Comparison of ENCODE assay signal across 8 cellular contexts in genomic region chr7:75129641-75130040, GRCh38. TPM values are rescaled to one million over a fixed set of nuclear protein-coding genes. Genes with fewer than 3 reads are reported as not detected.
DNase-seq lines count a peak whose midpoint lies in the region; ATAC-seq and TF ChIP-seq lines count a peak whose summit lies in the region.
"Not testable (repeated sequence)": the region's sequence is repeated elsewhere in the genome, so short reads cannot be mapped to it uniquely, and the experiment has no call there.

No MANE protein-coding gene starts in this region.

- H3K36me3 ChIP-seq in Peyer's patch; aorta (ENCODE audit: control insufficient read depth in 1 of 2, insufficient read depth in 2 of 2, low read length in 1 of 2): not testable (repeated sequence)

- not testable (repeated sequence) for H3K4me3 ChIP-seq in Peyer's patch; aorta (ENCODE audit: low read length in 2 of 2)

- not testable (repeated sequence) for TF ChIP-seq CTCF in Peyer's patch (IDR thresholded peaks at IDR 0.05)

- H3K27me3 Mint-ChIP-seq in naive B cell: not testable (repeated sequence)

- not testable (repeated sequence) for H3K27me3 ChIP-seq in Peyer's patch; aorta (ENCODE audit: control insufficient read depth in 1 of 2, insufficient read depth in 2 of 2, low read length in 1 of 2)

- peak overlapping the region in 1 of 6 donors; percentile 65 for H3K27ac Mint-ChIP-seq in naive B cell

- H3K4me1 Mint-ChIP-seq in naive B cell: not testable (repeated sequence)

- H3K36me3 Mint-ChIP-seq in naive B cell: not testable (repeated sequence)

- H3K9me3 Mint-ChIP-seq in naive B cell: not testable (repeated sequence)

- intact Hi-C loops in Right ventricle myocardium superior (cut with DNase I); aorta (cut with DNase I): not testable (repeated sequence)

- not testable (repeated sequence) for H3K27ac ChIP-seq in Peyer's patch; aorta (ENCODE audit: low read depth in 1 of 2, low read length in 2 of 2)

- DNase-seq in Peyer's patch (peak in 2 of 3 donors; percentile 81 to 84), Right ventricle myocardium superior (peak; percentile 50), naive B cell (peak; percentile 90), aorta (peak in 1 of 2 donors; percentile 46)

- not testable (repeated sequence) for H3K4me1 ChIP-seq in Peyer's patch; aorta (ENCODE audit: control insufficient read depth in 1 of 2, insufficient read depth in 2 of 2, low read length in 2 of 2)

- ATAC-seq in GM18520 (IDR thresholded peaks at IDR 0.05; ENCODE audit: unreplicated experiment) (peak; percentile 48), GM19397 (IDR thresholded peaks at IDR 0.05; ENCODE audit: unreplicated experiment) (peak; percentile 52), GM21737 (IDR thresholded peaks at IDR 0.05; ENCODE audit: unreplicated experiment) (peak; percentile 58), HG03108 (IDR thresholded peaks at IDR 0.05; ENCODE audit: unreplicated experiment) (peak; percentile 77), Right ventricle myocardium superior (ENCODE audit: poor library complexity) (peak; percentile 68), naive B cell (ENCODE audit: low read depth in 2 of 2) (peak; percentile 98), aorta (ENCODE audit: low FRiP score) (peak; percentile 53)

- not testable (repeated sequence) for H3K9me3 ChIP-seq in Peyer's patch; aorta (ENCODE audit: control insufficient read depth, low read length)

- 47 to 50% methylated on average over 2 of the region's 4 CpGs for WGBS in aorta, 2 donors

- TF ChIP-seq POLR2A in Peyer's patch (IDR thresholded peaks at IDR 0.05): not testable (repeated sequence)

- not testable (repeated sequence) for H3K4me3 Mint-ChIP-seq in naive B cell

RNA-seq across cellular contexts. Expression of gene GTF2IRD2B, which starts 37.3 kb away (rescaled TPM):
- 100 to 1,000 TPM in 1 of 4 donors, 10 to 100 TPM in 3; 22.9 to 153 (median 68.2) TPM for total RNA-seq in Peyer's patch
- 36.7 TPM for total RNA-seq in Right ventricle myocardium superior
- polyA plus RNA-seq in naive B cell (ENCODE audit: low read depth in 6 of 6): 100 to 1,000 TPM in 1 of 6 donors, 10 to 100 TPM in 5; 50.5 to 109 (median 65.6) TPM
- 10 to 100 TPM; 37.9 to 45.9 TPM for total RNA-seq in aorta
- 10 to 100 TPM in 1 of 2 donors, 1 to 10 TPM in 1; 3.3 to 32.7 TPM for polyA plus RNA-seq in aorta

RNA-seq across cellular contexts. Expression of gene RCC1L, which starts 56.0 kb away (rescaled TPM):
- total RNA-seq in Peyer's patch: 10 to 100 TPM; 24.7 to 53.5 (median 34.6) TPM
- total RNA-seq in Right ventricle myocardium superior: 52.6 TPM
- polyA plus RNA-seq in naive B cell (ENCODE audit: low read depth in 6 of 6): 10 to 100 TPM; 22.7 to 45.9 (median 31.0) TPM
- total RNA-seq in aorta: 10 to 100 TPM; 25.6 to 31.8 TPM
- 10 to 100 TPM; 22.5 to 26.8 TPM for polyA plus RNA-seq in aorta

Comparison
In these comparisons a context has a peak if more than half of its experiments do, and no peak if none do; other contexts are left out.
1. ATAC-seq: peak in every context shown above with its lines; median percentile 98 in naive B cell; 77 in HG03108; 68 in Right ventricle myocardium superior; 58 in GM21737; 53 in aorta; 52 in GM19397; 48 in GM18520.